ENCODE assay signal across 1 cellular context in the genomic region with DNA sequence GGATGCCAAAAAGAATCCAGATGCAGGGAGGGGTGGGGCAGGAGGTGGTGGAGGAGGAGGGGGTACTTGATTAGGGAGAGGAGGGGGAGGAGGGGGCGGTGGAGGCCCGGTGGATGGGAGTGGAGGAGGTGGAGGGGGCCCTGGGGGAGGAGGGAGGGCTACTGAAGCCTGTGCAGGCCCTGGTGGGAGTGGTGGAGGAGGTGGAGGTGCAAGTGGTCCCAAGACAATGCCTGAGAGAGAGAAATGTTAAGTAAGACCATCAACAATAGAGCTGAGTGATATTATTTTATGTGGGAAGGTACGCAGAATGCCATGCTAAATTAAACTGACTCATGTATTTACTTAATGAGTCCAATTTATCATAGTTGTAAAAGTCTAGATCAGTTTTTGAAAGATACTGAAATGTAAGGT.
TF ChIP-seq lines count a peak whose summit lies in the region.

No MANE protein-coding gene starts in this region.

TF ChIP-seq in HEK293, 187 proteins besides CTCF, POLR2A, EP300 and RAD21 (continued from another document):
- no peak for TF ChIP-seq PRDM1 (tag by site-specific recombination; IDR thresholded peaks at IDR 0.05)
- no peak for TF ChIP-seq ZNF776 (tag by site-specific recombination; IDR thresholded peaks at IDR 0.05; ENCODE audit: borderline replicate concordance)
- no peak for TF ChIP-seq ZNF843 (tag by site-specific recombination; IDR thresholded peaks at IDR 0.05)
- no peak for TF ChIP-seq ZNF266 (tag by site-specific recombination; IDR thresholded peaks at IDR 0.05; ENCODE audit: low read depth)
TF ChIP-seq in HEK293: peak in this region for 12.
